ENCODE assay signal across 11 cellular contexts in the genomic region with DNA sequence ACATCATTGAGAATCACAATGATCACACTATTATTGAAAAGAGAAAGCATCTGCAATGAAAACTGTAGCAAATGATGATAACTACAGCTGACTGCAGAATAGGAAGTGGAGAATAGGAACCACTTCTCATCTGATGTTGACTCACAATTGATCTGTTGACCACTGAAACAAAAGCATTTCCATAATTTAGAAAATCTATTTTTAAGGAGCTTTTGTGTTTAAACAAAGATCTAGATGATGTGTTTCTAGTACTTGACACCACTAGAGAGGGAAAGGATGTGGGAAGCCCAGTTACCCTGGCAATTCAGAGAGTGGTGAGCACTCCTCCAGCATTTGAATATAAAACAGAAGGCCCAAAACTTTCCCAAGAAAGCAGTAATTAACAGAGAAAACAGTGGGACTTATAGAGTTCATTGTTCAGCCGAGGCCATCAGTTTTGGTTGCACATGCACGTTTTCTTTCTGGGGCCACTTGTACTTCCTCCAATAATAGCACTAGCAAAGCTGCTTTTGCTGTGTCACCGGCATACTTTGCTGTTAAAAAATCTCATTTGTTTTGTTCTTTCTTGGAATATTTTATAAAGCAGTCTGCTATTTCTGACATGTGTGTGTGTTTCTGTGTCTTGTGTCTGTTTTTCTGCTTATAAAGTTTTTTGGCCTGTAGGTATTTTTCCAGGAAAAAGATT.
DNase-seq lines count a peak whose midpoint lies in the region; ATAC-seq and TF ChIP-seq lines count a peak whose summit lies in the region.
"Had no signal": no experiment of that assay in that cellular context is flagged by ENCODE, and none has a peak within 500 bp of the region (broad histone marks: within the 10 kb centered on the region; RNA-seq: fewer than 3 reads in every experiment).

No MANE protein-coding gene starts in this region.

- no peak for TF ChIP-seq CTCF in PC-9 (conservative IDR thresholded peaks at IDR 0.05)

- no peak overlapping the region for H3K4me2 ChIP-seq in PC-9
- H3K4me2 ChIP-seq: KMS-11 had no signal

- intact Hi-C loops in PC-9 (cut with micrococcal nuclease; ENCODE audit: unreplicated experiment) (no loop called here), head of caudate nucleus (cut with DNase I) (no loop called here)

- peaks cover 1% of the 10 kb centered on the region; the same call in 1 of the 2 replicates for H3K9me3 ChIP-seq in PC-9 (ENCODE audit: insufficient read depth, low read depth)

- no peak overlapping the region for H3K4me3 ChIP-seq in PC-9

- H3K4me1 ChIP-seq in PC-9 (replicated peaks; ENCODE audit: insufficient read depth) = no peaks in the 10 kb centered on the region
- H3K4me1 ChIP-seq: foreskin keratinocyte had no signal

- H3K27me3 ChIP-seq in PC-9 (ENCODE audit: insufficient read depth, low read depth) = no peaks in the 10 kb centered on the region
- H3K27me3 ChIP-seq: foreskin keratinocyte had no signal

- H4K20me1 ChIP-seq in PC-9 (ENCODE audit: insufficient read depth) = no peaks in the 10 kb centered on the region

- H3K9me2 ChIP-seq in PC-9 (ENCODE audit: insufficient read depth) = no peaks in the 10 kb centered on the region

- ATAC-seq in HG03066 (IDR thresholded peaks at IDR 0.05; ENCODE audit: low read depth, unreplicated experiment) = peak; percentile 55
- ATAC-seq: foreskin keratinocyte had no signal

- CTCF ChIA-PET in PC-9 (lab: Charles Lee) = interaction anchor here (0.6 kb wide), 1 partner anchor 44 kb away, joined by 14 read pairs; no protein-coding TSS in a partner anchor

- H3F3A ChIP-seq in PC-9 (ENCODE audit: insufficient read depth, low read depth) = no peaks in the 10 kb centered on the region

- POLR2A ChIA-PET in PC-9 (lab: Charles Lee; ENCODE audit: unreplicated experiment) = no interaction called here

- no peaks in the 10 kb centered on the region for H3K36me3 ChIP-seq in PC-9 (ENCODE audit: low read depth)

- 0 out of 2 replicates have a peak overlapping the region, but pooled peaks have one; percentile 39 for H2AFZ ChIP-seq in PC-9

- H3K27ac ChIP-seq in PC-9 = no peak overlapping the region
- H3K27ac ChIP-seq: 22Rv1, foreskin keratinocyte, KMS-11 had no signal

- peak; percentile 24 for DNase-seq in DMS53 (lab: John Stamatoyannopoulos, UW)
- DNase-seq in DMS53 treated with DMSO at 0.1 percent for 48 hours (lab: John Stamatoyannopoulos, UW; ENCODE audit: unreplicated experiment) = no peak
- DNase-seq in PC-9 = no peak
- DNase-seq in stromal cell of bone marrow (ENCODE audit: low read depth) = peak; percentile 21
- DNase-seq in A172 (ENCODE audit: low spot score) = no peak
- DNase-seq in RKO (ENCODE audit: low spot score) = no peak
- DNase-seq in head of caudate nucleus = no peak
- DNase-seq: foreskin keratinocyte had no signal

- no TSS peak for BruUV-seq in PC-9 (replicated peaks; lab: Mats Ljungman, UMichigan)

- no peaks in the 10 kb centered on the region for H3K79me2 ChIP-seq in PC-9 (ENCODE audit: low read depth)

Comparison
In these comparisons a context has a peak if more than half of its experiments do, and no peak if none do; other contexts are left out.
1. DNase-seq: peak in DMS53 (single experiment) and stromal cell of bone marrow (single experiment); none in DMS53 treated with DMSO at 0.1 percent for 48 hours (single experiment), PC-9 (0 of 2), A172 (single experiment), RKO (single experiment) and head of caudate nucleus (0 of 42).